2 cellular contexts compared by ENCODE assay signal in the genomic region with DNA sequence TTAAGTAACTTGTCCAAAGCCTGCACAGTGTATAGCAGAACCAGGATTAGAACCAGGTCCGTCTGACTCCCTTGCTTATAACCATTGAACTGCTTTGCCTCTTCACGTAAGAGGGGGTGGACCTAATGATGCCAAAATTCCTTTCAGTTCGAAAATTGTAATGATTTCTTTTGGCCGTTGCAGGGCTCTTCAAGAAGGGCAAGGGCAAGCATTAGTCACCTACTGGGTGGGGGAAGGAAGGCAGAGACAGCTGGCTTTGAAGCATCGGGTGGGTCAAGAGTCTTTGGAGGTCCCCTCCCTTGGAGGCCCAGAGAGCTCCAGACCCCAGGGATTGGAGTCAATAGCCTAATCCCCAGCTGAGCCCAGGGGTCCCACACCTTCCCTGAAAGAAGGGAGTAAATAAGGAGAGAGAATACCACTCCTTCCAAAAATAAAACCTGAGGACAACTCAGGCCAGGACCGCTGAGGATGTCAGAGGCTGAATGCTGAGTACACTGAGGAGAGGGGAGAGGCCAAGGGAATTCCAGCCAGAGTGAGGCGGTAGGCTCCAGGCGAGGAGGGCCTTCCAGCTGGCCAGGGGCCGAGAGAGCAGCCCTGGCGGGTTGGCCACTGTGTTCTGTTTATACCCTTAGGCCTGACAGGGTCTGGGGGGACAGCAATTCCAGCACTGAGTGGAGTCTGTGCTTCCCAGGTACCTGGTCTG.
A peak's percentile ranks its signal among the peaks of the same experiment; 100 is the strongest.
TF ChIP-seq lines count a peak whose summit lies in the region.

No MANE protein-coding gene starts in this region.

TF ChIP-seq in A549, 52 proteins besides CTCF, POLR2A, EP300 and RAD21:
- TF ChIP-seq JUNB (IDR thresholded peaks at IDR 0.05), result no peak
- no peak for TF ChIP-seq TP53 (CRISPR knock-in tag; IDR thresholded peaks at IDR 0.05)
- TF ChIP-seq, protein P1, sequence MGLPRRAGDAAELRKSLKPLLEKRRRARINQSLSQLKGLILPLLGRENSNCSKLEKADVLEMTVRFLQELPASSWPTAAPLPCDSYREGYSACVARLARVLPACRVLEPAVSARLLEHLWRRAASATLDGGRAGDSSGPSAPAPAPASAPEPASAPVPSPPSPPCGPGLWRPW (IDR thresholded peaks at IDR 0.05), result no peak
- TF ChIP-seq ESRRA (IDR thresholded peaks at IDR 0.05; ENCODE audit: borderline replicate concordance, low read length), result no peak
- TF ChIP-seq, protein P2, sequence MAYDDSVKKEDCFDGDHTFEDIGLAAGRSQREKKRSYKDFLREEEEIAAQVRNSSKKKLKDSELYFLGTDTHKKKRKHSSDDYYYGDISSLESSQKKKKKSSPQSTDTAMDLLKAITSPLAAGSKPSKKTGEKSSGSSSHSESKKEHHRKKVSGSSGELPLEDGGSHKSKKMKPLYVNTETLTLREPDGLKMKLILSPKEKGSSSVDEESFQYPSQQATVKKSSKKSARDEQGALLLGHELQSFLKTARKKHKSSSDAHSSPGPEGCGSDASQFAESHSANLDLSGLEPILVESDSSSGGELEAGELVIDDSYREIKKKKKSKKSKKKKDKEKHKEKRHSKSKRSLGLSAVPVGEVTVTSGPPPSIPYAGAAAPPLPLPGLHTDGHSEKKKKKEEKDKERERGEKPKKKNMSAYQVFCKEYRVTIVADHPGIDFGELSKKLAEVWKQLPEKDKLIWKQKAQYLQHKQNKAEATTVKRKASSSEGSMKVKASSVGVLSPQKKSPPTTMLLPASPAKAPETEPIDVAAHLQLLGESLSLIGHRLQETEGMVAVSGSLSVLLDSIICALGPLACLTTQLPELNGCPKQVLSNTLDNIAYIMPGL (CRISPR knock-in tag; IDR thresholded peaks at IDR 0.05; ENCODE audit: borderline replicate concordance), result no peak
- no peak for TF ChIP-seq ZC3H11A (IDR thresholded peaks at IDR 0.05)
- no peak for TF ChIP-seq CHD2 (IDR thresholded peaks at IDR 0.05; ENCODE audit: low read length, partially characterized antibody)
- no peak for TF ChIP-seq EHMT2 (IDR thresholded peaks at IDR 0.05; ENCODE audit: low read depth)
- TF ChIP-seq POLR2AphosphoS2 (conservative IDR thresholded peaks at IDR 0.05; ENCODE audit: low read length), result no peak
- no peak for TF ChIP-seq ZFP36 (IDR thresholded peaks at IDR 0.05; ENCODE audit: borderline replicate concordance, partially characterized antibody)
- TF ChIP-seq NPAS2 (CRISPR knock-in tag; IDR thresholded peaks at IDR 0.05; ENCODE audit: borderline replicate concordance), result no peak
- TF ChIP-seq, protein P3, sequence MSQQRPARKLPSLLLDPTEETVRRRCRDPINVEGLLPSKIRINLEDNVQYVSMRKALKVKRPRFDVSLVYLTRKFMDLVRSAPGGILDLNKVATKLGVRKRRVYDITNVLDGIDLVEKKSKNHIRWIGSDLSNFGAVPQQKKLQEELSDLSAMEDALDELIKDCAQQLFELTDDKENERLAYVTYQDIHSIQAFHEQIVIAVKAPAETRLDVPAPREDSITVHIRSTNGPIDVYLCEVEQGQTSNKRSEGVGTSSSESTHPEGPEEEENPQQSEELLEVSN (IDR thresholded peaks at IDR 0.05; ENCODE audit: borderline replicate concordance, low read depth), result no peak
- TF ChIP-seq FOXS1 (CRISPR knock-in tag; IDR thresholded peaks at IDR 0.05), result no peak
- TF ChIP-seq HOXB13 (CRISPR knock-in tag; IDR thresholded peaks at IDR 0.05; ENCODE audit: low read depth), result no peak
- no peak for TF ChIP-seq ZNF302 (CRISPR knock-in tag; IDR thresholded peaks at IDR 0.05)
- no peak for TF ChIP-seq RARB (CRISPR knock-in tag; IDR thresholded peaks at IDR 0.05)
- TF ChIP-seq HEYL (CRISPR knock-in tag; IDR thresholded peaks at IDR 0.05), result no peak

TF ChIP-seq in IMR-90, 13 proteins besides CTCF, POLR2A, EP300 and RAD21:
- no peak for TF ChIP-seq SMC3 (IDR thresholded peaks at IDR 0.05; ENCODE audit: low read depth, low read length)
- TF ChIP-seq MAZ (IDR thresholded peaks at IDR 0.05; ENCODE audit: borderline replicate concordance, low read depth, low read length), result peak; percentile 30
- no peak for TF ChIP-seq RFX5 (IDR thresholded peaks at IDR 0.05; ENCODE audit: low read depth, low read length)
- TF ChIP-seq FOS (IDR thresholded peaks at IDR 0.05; ENCODE audit: low read depth, low read length), result peak; percentile 67
